17 cellular contexts compared by ENCODE assay signal in the genomic region with DNA sequence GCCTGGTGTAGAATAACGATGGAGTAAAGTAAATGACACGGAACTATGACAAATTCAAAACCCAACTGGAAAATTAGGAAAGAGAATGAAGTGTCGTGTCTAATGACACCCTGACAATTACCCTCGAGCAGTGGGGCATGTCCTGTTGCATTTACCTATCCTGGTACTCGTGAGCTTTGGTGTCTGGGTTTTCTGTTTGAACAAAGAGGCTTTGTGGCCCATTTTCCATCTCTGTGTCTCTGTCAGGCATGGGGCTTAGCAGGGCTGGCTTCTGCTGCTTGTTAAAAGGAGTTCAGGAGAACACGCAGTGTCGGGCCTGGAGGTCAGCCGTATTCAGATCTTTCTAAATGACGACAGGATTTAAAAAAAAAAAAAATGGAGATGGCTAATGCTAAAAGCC.
"Had no signal": no experiment of that assay in that cellular context is flagged by ENCODE, and none has a peak within 500 bp of the region (broad histone marks: within the 10 kb centered on the region; RNA-seq: fewer than 3 reads in every experiment).

No MANE protein-coding gene starts in this region.

- H3K27ac Mint-ChIP-seq: activated CD4-positive, alpha-beta memory T cell treated with anti-CD3 and anti-CD28 coated beads, Interleukin-2, amount 10 ng/mL, durations not matched to agents 7 days and 5 days; activated CD4-positive, alpha-beta T cell treated with anti-CD3 and anti-CD28 coated beads for 36 hours; activated naive CD8-positive, alpha-beta T cell treated with anti-CD3 and anti-CD28 coated beads, Interleukin-2, amount 10 ng/mL, durations not matched to agents 7 days and 5 days; activated T-helper 2 cell treated with anti-CD3 and anti-CD28 coated beads, Interferon-gamma antibody, Interleukin-2, Interleukin-4, amounts not matched to agents 10 μg/mL and 5 μg/mL and 100 μg/mL, durations not matched to agents 14 hours and 24 hours and 36 hours; immature natural killer cell; natural killer cell treated with Interleukin-12 subunit alpha and Interleukin-12 subunit beta and Interleukin-15 and Interleukin-18, amount 100 ng/mL, for 72 hours; progenitor cell of endocrine pancreas; stimulated activated naive CD8-positive, alpha-beta T cell treated with anti-CD3 and anti-CD28 coated beads, Interleukin-15, Interleukin-2, amounts not matched to agents 100 ng/mL and 50 ng/mL, for 24 hours; T-helper 2 cell treated with Interferon-gamma antibody and Interleukin-4, amounts not matched to agents 5 μg/mL and 100 μg/mL, for 36 hours had no signal

- H3K4me3 Mint-ChIP-seq: activated CD4-positive, alpha-beta memory T cell treated with anti-CD3 and anti-CD28 coated beads, Interleukin-2, amount 10 ng/mL, durations not matched to agents 7 days and 5 days; activated CD4-positive, alpha-beta T cell treated with anti-CD3 and anti-CD28 coated beads for 36 hours; activated naive CD8-positive, alpha-beta T cell treated with anti-CD3 and anti-CD28 coated beads, Interleukin-2, amount 10 ng/mL, durations not matched to agents 7 days and 5 days; immature natural killer cell; natural killer cell treated with Interleukin-12 subunit alpha and Interleukin-12 subunit beta and Interleukin-15 and Interleukin-18, amount 100 ng/mL, for 72 hours; stimulated activated naive CD8-positive, alpha-beta T cell treated with anti-CD3 and anti-CD28 coated beads, Interleukin-15, Interleukin-2, amounts not matched to agents 100 ng/mL and 50 ng/mL, for 24 hours; T-helper 2 cell treated with Interferon-gamma antibody and Interleukin-4, amounts not matched to agents 5 μg/mL and 100 μg/mL, for 36 hours had no signal

- H3K4me1 Mint-ChIP-seq: activated CD4-positive, alpha-beta memory T cell treated with anti-CD3 and anti-CD28 coated beads, Interleukin-2, amount 10 ng/mL, durations not matched to agents 7 days and 5 days; activated CD4-positive, alpha-beta T cell treated with anti-CD3 and anti-CD28 coated beads for 36 hours; activated naive CD8-positive, alpha-beta T cell treated with anti-CD3 and anti-CD28 coated beads, Interleukin-2, amount 10 ng/mL, durations not matched to agents 7 days and 5 days; immature natural killer cell had no signal

- H3K36me3 Mint-ChIP-seq: activated naive CD8-positive, alpha-beta T cell treated with anti-CD3 and anti-CD28 coated beads, Interleukin-2, amount 10 ng/mL, durations not matched to agents 7 days and 5 days; immature natural killer cell; natural killer cell treated with Interleukin-12 subunit alpha and Interleukin-12 subunit beta and Interleukin-15 and Interleukin-18, amount 100 ng/mL, for 72 hours had no signal

- H3K27me3 Mint-ChIP-seq: activated CD4-positive, alpha-beta T cell treated with anti-CD3 and anti-CD28 coated beads for 36 hours; progenitor cell of endocrine pancreas; stimulated activated naive CD8-positive, alpha-beta T cell treated with anti-CD3 and anti-CD28 coated beads, Interleukin-15, Interleukin-2, amounts not matched to agents 100 ng/mL and 50 ng/mL, for 24 hours had no signal

- DNase-seq: activated CD4-positive, alpha-beta memory T cell treated with anti-CD3 and anti-CD28 coated beads, Interleukin-2, amount 10 ng/mL, durations not matched to agents 7 days and 5 days; activated CD4-positive, alpha-beta T cell treated with anti-CD3 and anti-CD28 coated beads for 36 hours; activated naive CD4-positive, alpha-beta T cell treated with Interleukin-2 at 50 U/mL for 16 hours; activated naive CD8-positive, alpha-beta T cell treated with anti-CD3 and anti-CD28 coated beads, Interleukin-2, amount 10 ng/mL, durations not matched to agents 7 days and 5 days; activated T-cell treated with anti-CD3 and anti-CD28 coated beads, Interleukin-2, amount 50 U/mL, for 1 hour; body of pancreas; heart right ventricle; immature natural killer cell; mesenchymal stem cell; stimulated activated CD4-positive, alpha-beta T cell treated with anti-CD3 and anti-CD28 coated beads, Interleukin-2, amount 100 ng/mL, for 48 hours; trophoblast cell had no signal

- H3K27me3 ChIP-seq: body of pancreas, heart right ventricle, right atrium auricular region had no signal

- H3K27ac ChIP-seq: body of pancreas, heart right ventricle, right atrium auricular region had no signal

- H3K36me3 ChIP-seq: heart right ventricle, right atrium auricular region had no signal

- ATAC-seq: activated CD4-positive, alpha-beta T cell treated with anti-CD3 and anti-CD28 coated beads for 36 hours; body of pancreas; heart right ventricle; natural killer cell treated with Interleukin-12 subunit alpha and Interleukin-12 subunit beta and Interleukin-15 and Interleukin-18, amount 100 ng/mL, for 72 hours had no signal

- H3K4me1 ChIP-seq: body of pancreas, heart right ventricle, right atrium auricular region had no signal

- H3K9me3 Mint-ChIP-seq: activated CD4-positive, alpha-beta memory T cell treated with anti-CD3 and anti-CD28 coated beads, Interleukin-2, amount 10 ng/mL, durations not matched to agents 7 days and 5 days; activated naive CD8-positive, alpha-beta T cell treated with anti-CD3 and anti-CD28 coated beads, Interleukin-2, amount 10 ng/mL, durations not matched to agents 7 days and 5 days; activated T-helper 2 cell treated with anti-CD3 and anti-CD28 coated beads, Interferon-gamma antibody, Interleukin-2, Interleukin-4, amounts not matched to agents 10 μg/mL and 5 μg/mL and 100 μg/mL, durations not matched to agents 14 hours and 24 hours and 36 hours; immature natural killer cell; natural killer cell treated with Interleukin-12 subunit alpha and Interleukin-12 subunit beta and Interleukin-15 and Interleukin-18, amount 100 ng/mL, for 72 hours; stimulated activated naive CD8-positive, alpha-beta T cell treated with anti-CD3 and anti-CD28 coated beads, Interleukin-15, Interleukin-2, amounts not matched to agents 100 ng/mL and 50 ng/mL, for 24 hours; T-helper 2 cell treated with Interferon-gamma antibody and Interleukin-4, amounts not matched to agents 5 μg/mL and 100 μg/mL, for 36 hours had no signal

- H3K4me3 ChIP-seq: body of pancreas, heart right ventricle, right atrium auricular region had no signal

- H3K9me3 ChIP-seq: body of pancreas, heart right ventricle, right atrium auricular region had no signal
